1 cellular context compared by ENCODE assay signal in genomic region chr6:89410231-89411018, GRCh38.
TF ChIP-seq lines count a peak whose summit lies in the region.

No MANE protein-coding gene starts in this region.

TF ChIP-seq in SK-N-SH, 30 proteins besides CTCF, POLR2A, EP300 and RAD21 (continued from another document):
- TF ChIP-seq, protein P1, sequence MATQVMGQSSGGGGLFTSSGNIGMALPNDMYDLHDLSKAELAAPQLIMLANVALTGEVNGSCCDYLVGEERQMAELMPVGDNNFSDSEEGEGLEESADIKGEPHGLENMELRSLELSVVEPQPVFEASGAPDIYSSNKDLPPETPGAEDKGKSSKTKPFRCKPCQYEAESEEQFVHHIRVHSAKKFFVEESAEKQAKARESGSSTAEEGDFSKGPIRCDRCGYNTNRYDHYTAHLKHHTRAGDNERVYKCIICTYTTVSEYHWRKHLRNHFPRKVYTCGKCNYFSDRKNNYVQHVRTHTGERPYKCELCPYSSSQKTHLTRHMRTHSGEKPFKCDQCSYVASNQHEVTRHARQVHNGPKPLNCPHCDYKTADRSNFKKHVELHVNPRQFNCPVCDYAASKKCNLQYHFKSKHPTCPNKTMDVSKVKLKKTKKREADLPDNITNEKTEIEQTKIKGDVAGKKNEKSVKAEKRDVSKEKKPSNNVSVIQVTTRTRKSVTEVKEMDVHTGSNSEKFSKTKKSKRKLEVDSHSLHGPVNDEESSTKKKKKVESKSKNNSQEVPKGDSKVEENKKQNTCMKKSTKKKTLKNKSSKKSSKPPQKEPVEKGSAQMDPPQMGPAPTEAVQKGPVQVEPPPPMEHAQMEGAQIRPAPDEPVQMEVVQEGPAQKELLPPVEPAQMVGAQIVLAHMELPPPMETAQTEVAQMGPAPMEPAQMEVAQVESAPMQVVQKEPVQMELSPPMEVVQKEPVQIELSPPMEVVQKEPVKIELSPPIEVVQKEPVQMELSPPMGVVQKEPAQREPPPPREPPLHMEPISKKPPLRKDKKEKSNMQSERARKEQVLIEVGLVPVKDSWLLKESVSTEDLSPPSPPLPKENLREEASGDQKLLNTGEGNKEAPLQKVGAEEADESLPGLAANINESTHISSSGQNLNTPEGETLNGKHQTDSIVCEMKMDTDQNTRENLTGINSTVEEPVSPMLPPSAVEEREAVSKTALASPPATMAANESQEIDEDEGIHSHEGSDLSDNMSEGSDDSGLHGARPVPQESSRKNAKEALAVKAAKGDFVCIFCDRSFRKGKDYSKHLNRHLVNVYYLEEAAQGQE (IDR thresholded peaks at IDR 0.05; ENCODE audit: low read depth, low read length) = no peak
- TF ChIP-seq FOXJ3 (CRISPR knock-in tag; IDR thresholded peaks at IDR 0.05) = no peak
- no peak for TF ChIP-seq RFX5 (IDR thresholded peaks at IDR 0.05; ENCODE audit: low read length)
- TF ChIP-seq FOSL2 (IDR thresholded peaks at IDR 0.05; ENCODE audit: borderline replicate concordance, low read depth) = no peak
- no peak for TF ChIP-seq NRF1 (IDR thresholded peaks at IDR 0.05; ENCODE audit: low read depth, low read length)
- TF ChIP-seq YY1 (IDR thresholded peaks at IDR 0.05; ENCODE audit: low read depth) = no peak
- TF ChIP-seq CHD2 (IDR thresholded peaks at IDR 0.05; ENCODE audit: low read length, partially characterized antibody) = no peak
- no peak for TF ChIP-seq EZH2phosphoT487 (IDR thresholded peaks at IDR 0.05; ENCODE audit: borderline replicate concordance, low read depth)
- TF ChIP-seq MXI1 (IDR thresholded peaks at IDR 0.05; ENCODE audit: low read depth, low read length) = no peak
- no peak for TF ChIP-seq GATA2 (CRISPR knock-in tag; IDR thresholded peaks at IDR 0.05)
- TF ChIP-seq NFIC (IDR thresholded peaks at IDR 0.05; ENCODE audit: borderline replicate concordance) = no peak
- no peak for TF ChIP-seq SIN3A (IDR thresholded peaks at IDR 0.05; ENCODE audit: borderline replicate concordance, low read depth, low read length)
- no peak for TF ChIP-seq FOXM1 (IDR thresholded peaks at IDR 0.05; ENCODE audit: low read depth)
- TF ChIP-seq SMC3 (IDR thresholded peaks at IDR 0.05; ENCODE audit: low read depth, low read length) = no peak
- TF ChIP-seq TAF1 (IDR thresholded peaks at IDR 0.05; ENCODE audit: borderline replicate concordance, low read depth, low read length) = no peak
- TF ChIP-seq JUND (IDR thresholded peaks at IDR 0.05) = no peak
- TF ChIP-seq RXRA (IDR thresholded peaks at IDR 0.05; ENCODE audit: borderline replicate concordance, low read depth) = no peak
- no peak for TF ChIP-seq MEF2A (IDR thresholded peaks at IDR 0.05; ENCODE audit: borderline replicate concordance, low read depth)
TF ChIP-seq in SK-N-SH: peak in this region for 0.
